ENCODE assay signal across 9 cellular contexts in genomic region chr5:72178910-72179815, GRCh38.
DNase-seq lines count a peak whose midpoint lies in the region; ATAC-seq lines count a peak whose summit lies in the region.
"Had no signal": no experiment of that assay in that cellular context is flagged by ENCODE, and none has a peak within 500 bp of the region (broad histone marks: within the 10 kb centered on the region; RNA-seq: fewer than 3 reads in every experiment).

No MANE protein-coding gene starts in this region.

- H3K27ac Mint-ChIP-seq in activated CD4-positive, alpha-beta T cell treated with anti-CD3 and anti-CD28 coated beads, Interleukin-2, amount 10 ng/mL, durations not matched to agents 24 days and 14 days: no peak overlapping the region

- no peak for ATAC-seq in GM19455 (IDR thresholded peaks at IDR 0.05; ENCODE audit: unreplicated experiment)
- ATAC-seq: GM12878 had no signal

- no peaks in the 10 kb centered on the region for H3K9me3 Mint-ChIP-seq in activated CD4-positive, alpha-beta T cell treated with anti-CD3 and anti-CD28 coated beads, Interleukin-2, amount 10 ng/mL, durations not matched to agents 24 days and 14 days

- H3K36me3 Mint-ChIP-seq in activated CD4-positive, alpha-beta T cell treated with anti-CD3 and anti-CD28 coated beads, Interleukin-2, amount 10 ng/mL, durations not matched to agents 24 days and 14 days (ENCODE audit: low read depth): no peaks in the 10 kb centered on the region

- H3K27me3 Mint-ChIP-seq in activated CD4-positive, alpha-beta T cell treated with anti-CD3 and anti-CD28 coated beads, Interleukin-2, amount 10 ng/mL, durations not matched to agents 24 days and 14 days: peaks cover 28% of the 10 kb centered on the region

- H3K4me3 Mint-ChIP-seq in activated CD4-positive, alpha-beta T cell treated with anti-CD3 and anti-CD28 coated beads, Interleukin-2, amount 10 ng/mL, durations not matched to agents 24 days and 14 days: no peak overlapping the region

- intact Hi-C loops in head of caudate nucleus (cut with DNase I): no loop called here
- intact Hi-C loops in activated CD4-positive, alpha-beta T cell treated with anti-CD3 and anti-CD28 coated beads, Interleukin-2, amount 10 ng/mL, durations not matched to agents 24 days and 14 days (cut with micrococcal nuclease): no loop called here

- peak; percentile 92 for DNase-seq in GM03348 (ENCODE audit: low spot score)
- peak; percentile 79 for DNase-seq in amniotic epithelial cell (ENCODE audit: low read depth)
- peak; percentile 26 to 89 (median 74) for DNase-seq in head of caudate nucleus
- peak; percentile 70 for DNase-seq in renal cortical epithelial cell (ENCODE audit: low read depth)
- DNase-seq in DMS153 (lab: John Stamatoyannopoulos, UW): no peak
- no peak for DNase-seq in NCI-H2081 treated with DMSO at 0.1 percent for 48 hours (lab: John Stamatoyannopoulos, UW)
- no peak for DNase-seq in activated CD4-positive, alpha-beta T cell treated with anti-CD3 and anti-CD28 coated beads, Interleukin-2, amount 10 ng/mL, durations not matched to agents 24 days and 14 days

- H3K4me1 Mint-ChIP-seq in activated CD4-positive, alpha-beta T cell treated with anti-CD3 and anti-CD28 coated beads, Interleukin-2, amount 10 ng/mL, durations not matched to agents 24 days and 14 days: no peaks in the 10 kb centered on the region

Comparison
In these comparisons a context has a peak if more than half of its experiments do, and no peak if none do; other contexts are left out.
1. DNase-seq: peak in GM03348 (single experiment), amniotic epithelial cell (single experiment), head of caudate nucleus (42 of 42) and renal cortical epithelial cell (single experiment); none in DMS153 (single experiment), NCI-H2081 treated with DMSO at 0.1 percent for 48 hours (single experiment) and activated CD4-positive, alpha-beta T cell treated with anti-CD3 and anti-CD28 coated beads, Interleukin-2, amount 10 ng/mL, durations not matched to agents 24 days and 14 days (single experiment).